ENCODE assay signal across 8 cellular contexts in genomic region chr14:76768201-76768656, GRCh38. TPM values are rescaled to one million over a fixed set of nuclear protein-coding genes. Genes with fewer than 3 reads are reported as not detected.
DNase-seq lines count a peak whose midpoint lies in the region; ATAC-seq, FAIRE-seq and TF ChIP-seq lines count a peak whose summit lies in the region.

No MANE protein-coding gene starts in this region.

- no peaks in the 10 kb centered on the region for H3K9me3 Mint-ChIP-seq in activated naive CD4-positive, alpha-beta T cell treated with anti-CD3 and anti-CD28 coated beads, Interleukin-2, amount 10 ng/mL, durations not matched to agents 7 days and 5 days

- ATAC-seq in GM18505 (IDR thresholded peaks at IDR 0.05; ENCODE audit: unreplicated experiment) (peak; percentile 82), HG02870 (IDR thresholded peaks at IDR 0.05; ENCODE audit: unreplicated experiment) (peak; percentile 92), GM18858 (IDR thresholded peaks at IDR 0.05; ENCODE audit: unreplicated experiment) (no peak)

- intact Hi-C loops in kidney (cut with DNase I): no loop called here

- H3K27me3 Mint-ChIP-seq in activated naive CD4-positive, alpha-beta T cell treated with anti-CD3 and anti-CD28 coated beads, Interleukin-2, amount 10 ng/mL, durations not matched to agents 7 days and 5 days: peaks cover 71% of the 10 kb centered on the region

- H3K4me3 ChIP-seq in kidney (ENCODE audit: low read length in 2 of 2): no peak overlapping the region

- CTCF ChIA-PET in activated naive CD4-positive, alpha-beta T cell treated with anti-CD3 and anti-CD28 coated beads, Interleukin-2, amount 10 ng/mL, durations not matched to agents 7 days and 5 days (lab: Charles Lee): interaction anchor here (1.2 to 3.4 kb wide), 4 partner anchors 8 to 58 kb away, joined by 3 to 26 read pairs (median 6); no protein-coding TSS in a partner anchor

- H3K36me3 ChIP-seq in kidney (ENCODE audit: control insufficient read depth in 1 of 2, insufficient read depth in 2 of 2, low read length in 2 of 2): no peaks in the 10 kb centered on the region

- DNase-seq in RPMI8226 (peak; percentile 18), kidney (peak; percentile 83), middle frontal gyrus (ENCODE audit: extremely low spot score, low spot score) (no peak)
- DNase-seq in activated naive CD4-positive, alpha-beta T cell treated with anti-CD3 and anti-CD28 coated beads, Interleukin-2, amount 10 ng/mL, durations not matched to agents 7 days and 5 days: peak; percentile 82
- DNase-seq in stimulated activated CD4-positive, alpha-beta T cell treated with anti-CD3 and anti-CD28 coated beads, Interleukin-4, amount 100 ng/mL, for 4 hours: peak; percentile 36 to 42

- H3K27ac Mint-ChIP-seq in activated naive CD4-positive, alpha-beta T cell treated with anti-CD3 and anti-CD28 coated beads, Interleukin-2, amount 10 ng/mL, durations not matched to agents 7 days and 5 days: peak overlapping the region; percentile 54

- peak overlapping the region; percentile 14 for H3K4me3 Mint-ChIP-seq in activated naive CD4-positive, alpha-beta T cell treated with anti-CD3 and anti-CD28 coated beads, Interleukin-2, amount 10 ng/mL, durations not matched to agents 7 days and 5 days

- no peak for TF ChIP-seq CTCF in kidney (IDR thresholded peaks at IDR 0.05; ENCODE audit: borderline replicate concordance, extremely low read depth, insufficient read depth)

- no peak for FAIRE-seq in kidney (lab: Jason Lieb, UNC)

- no peak overlapping the region for H3K9ac ChIP-seq in kidney (ENCODE audit: low read length in 2 of 2)

- peak overlapping the region; percentile 77 to 91 for H3K27ac ChIP-seq in kidney (ENCODE audit: low read depth in 2 of 2, low read length in 2 of 2)

- peaks cover 11 to 14% of the 10 kb centered on the region in 2 donors for H3K4me1 ChIP-seq in kidney (ENCODE audit: control insufficient read depth in 1 of 2, insufficient read depth in 1 of 2, low read depth in 1 of 2, low read length in 2 of 2)

- no peaks in the 10 kb centered on the region for H3K36me3 Mint-ChIP-seq in activated naive CD4-positive, alpha-beta T cell treated with anti-CD3 and anti-CD28 coated beads, Interleukin-2, amount 10 ng/mL, durations not matched to agents 7 days and 5 days

- TF ChIP-seq POLR2A in GM18505 (IDR thresholded peaks at IDR 0.05; ENCODE audit: borderline replicate concordance, extremely low read depth, insufficient read depth, insufficient read length): peak; percentile 12

- H3K9me3 ChIP-seq in kidney (ENCODE audit: control insufficient read depth in 1 of 2, low read length in 2 of 2): no peaks in the 10 kb centered on the region

- H3K4me1 Mint-ChIP-seq in activated naive CD4-positive, alpha-beta T cell treated with anti-CD3 and anti-CD28 coated beads, Interleukin-2, amount 10 ng/mL, durations not matched to agents 7 days and 5 days: peaks cover 23% of the 10 kb centered on the region

RNA-seq across cellular contexts. Expression of gene VASH1, which starts 7.0 kb away (rescaled TPM):
- total RNA-seq in kidney: 14.7 TPM
- 4.1 TPM for polyA plus RNA-seq in kidney (ENCODE audit: insufficient read depth, low read depth, low replicate concordance)

RNA-seq across cellular contexts. Expression of gene ANGEL1, which starts 44.5 kb away (rescaled TPM):
- total RNA-seq in kidney: 21.5 TPM
- 6.3 TPM for polyA plus RNA-seq in kidney (ENCODE audit: insufficient read depth, low read depth, low replicate concordance)

RNA-seq across cellular contexts. Expression of gene LRRC74A, which starts 58.0 kb away (rescaled TPM):
- total RNA-seq in kidney: not detected
- polyA plus RNA-seq in kidney (ENCODE audit: insufficient read depth, low read depth, low replicate concordance): not detected
